Comparison of ENCODE assay signal across 14 cellular contexts in the genomic region with DNA sequence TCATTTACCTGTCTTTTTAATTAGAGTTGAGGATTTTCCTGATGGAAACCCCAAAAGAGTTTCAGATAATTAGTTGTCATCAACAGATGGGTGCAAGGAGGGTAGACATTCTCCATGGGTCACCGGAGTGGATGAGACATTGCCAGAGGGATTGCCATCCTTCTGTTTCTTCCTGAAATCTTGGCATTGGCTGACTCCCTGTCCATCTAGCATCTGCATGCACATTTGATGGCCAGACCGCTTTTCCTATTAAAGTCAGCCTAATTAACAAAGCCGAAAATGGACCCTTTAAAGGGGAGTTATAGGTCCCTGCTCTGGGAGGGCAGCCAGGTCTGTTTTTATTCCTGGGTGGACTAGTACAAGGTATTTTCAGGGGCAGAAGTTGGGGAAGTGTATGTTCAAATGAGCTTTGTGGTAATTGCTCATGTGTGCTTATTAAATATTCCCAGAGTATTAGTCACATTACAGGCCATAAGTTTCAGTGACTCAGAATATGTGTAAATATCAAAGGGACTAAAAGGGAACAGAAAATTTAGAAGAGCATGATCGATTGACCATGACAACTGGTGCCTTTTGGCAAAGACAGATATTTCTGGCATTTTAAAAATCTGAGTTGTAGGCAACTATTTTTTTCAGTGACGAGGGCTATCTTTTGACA.
DNase-seq lines count a peak whose midpoint lies in the region; TF ChIP-seq lines count a peak whose summit lies in the region.
"Had no signal": no experiment of that assay in that cellular context is flagged by ENCODE, and none has a peak within 500 bp of the region (broad histone marks: within the 10 kb centered on the region; RNA-seq: fewer than 3 reads in every experiment).

No MANE protein-coding gene starts in this region.

- TF ChIP-seq CTCF in kidney epithelial cell (IDR thresholded peaks at IDR 0.05; ENCODE audit: insufficient read depth, low read length, poor library complexity, severe bottlenecking) (no peak), transverse colon (IDR thresholded peaks at IDR 0.05) (no peak)

- H3K27me3 ChIP-seq in adipocyte (replicated peaks; ENCODE audit: control insufficient read depth, insufficient read depth, low read length) (no peaks in the 10 kb centered on the region), kidney epithelial cell (ENCODE audit: control insufficient read depth, insufficient read depth, low read length) (no peaks in the 10 kb centered on the region), transverse colon (no peaks in the 10 kb centered on the region)

- no peak overlapping the region for H3K27ac ChIP-seq in transverse colon
- H3K27ac ChIP-seq: VCaP had no signal

- TF ChIP-seq EP300 in transverse colon (IDR thresholded peaks at IDR 0.05; ENCODE audit: low read depth): no peak

- intact Hi-C loops in transverse colon (cut with DNase I; ENCODE audit: low total_unique reads): no loop called here

- no peaks in the 10 kb centered on the region for H3K9me3 ChIP-seq in adipocyte (ENCODE audit: control insufficient read depth, low read length)
- H3K9me3 ChIP-seq in transverse colon: no peaks in the 10 kb centered on the region
- H3K9me3 ChIP-seq: SK-N-SH had no signal

- 57 to 92% methylated on average over 1 to 5 of the region's 5 CpGs for WGBS in transverse colon (ENCODE audit: low coverage in 1 of 2), 2 donors

- in situ Hi-C loops in transverse colon (cut with MboI; ENCODE audit: low pct_ligation_motif_present in 1 of 4, low pct_unique_long_range_greater_than_20kb in 1 of 4, low sequenced_read_pairs in 3 of 4): no loop called here

- H3K4me1 ChIP-seq in adipocyte (ENCODE audit: control insufficient read depth, insufficient read depth, low read length): peaks cover 13% of the 10 kb centered on the region
- H3K4me1 ChIP-seq in transverse colon: no peaks in the 10 kb centered on the region

- H3K9ac ChIP-seq in adipocyte (ENCODE audit: low read length): no peak overlapping the region
- H3K9ac ChIP-seq: SK-N-SH had no signal

- H3K36me3 ChIP-seq in adipocyte (ENCODE audit: control insufficient read depth, insufficient read depth, low read length, severe bottlenecking) (no peaks in the 10 kb centered on the region), kidney epithelial cell (ENCODE audit: control insufficient read depth, insufficient read depth, low read length) (no peaks in the 10 kb centered on the region), transverse colon (peaks cover 0 to 4% (median 0%) of the 10 kb centered on the region in 4 donors)

- DNase-seq in AG08395 (ENCODE audit: low spot score) (peak; percentile 35), HCEC 1CT (peak; percentile 77), adipocyte (ENCODE audit: low read depth) (peak; percentile 34), kidney epithelial cell (ENCODE audit: low read depth) (peak; percentile 37), dermis blood vessel endothelial cell (no peak), transverse colon (no peak), NCI-H510A treated with DMSO at 0.1 percent for 48 hours (lab: John Stamatoyannopoulos, UW) (no peak)
- DNase-seq in activated CD4-positive, alpha-beta T cell treated with anti-CD3 and anti-CD28 coated beads, Interleukin-2, amount 50 U/mL, for 1 hour: no peak
- DNase-seq: activated CD8-positive, alpha-beta memory T cell treated with anti-CD3 and anti-CD28 coated beads, Interleukin-2, amount 50 U/mL, for 48 hours; DMS 273 treated with DMSO at 0.1 percent for 48 hours; NCI-H1092 treated with DMSO at 0.1 percent for 48 hours; SK-N-SH; stimulated activated naive CD8-positive, alpha-beta T cell treated with anti-CD3 and anti-CD28 coated beads, Interleukin-15, amount 100 ng/mL, for 72 hours had no signal

- no peak for TF ChIP-seq POLR2A in transverse colon (IDR thresholded peaks at IDR 0.05)

- H3K4me3 ChIP-seq in adipocyte (ENCODE audit: low read length): no peak overlapping the region
- H3K4me3 ChIP-seq in kidney epithelial cell (ENCODE audit: low read depth, low read length): no peak overlapping the region
- H3K4me3 ChIP-seq in transverse colon: no peak overlapping the region

Comparison
In these comparisons a context has a peak if more than half of its experiments do, and no peak if none do; other contexts are left out.
1. DNase-seq: peak in AG08395 (single experiment), HCEC 1CT (single experiment), adipocyte (single experiment) and kidney epithelial cell (single experiment); none in dermis blood vessel endothelial cell (single experiment), activated CD4-positive, alpha-beta T cell treated with anti-CD3 and anti-CD28 coated beads, Interleukin-2, amount 50 U/mL, for 1 hour (single experiment), transverse colon (single experiment) and NCI-H510A treated with DMSO at 0.1 percent for 48 hours (single experiment).